1 cellular context compared by ENCODE assay signal in genomic region chr1:183027791-183028190, GRCh38.
TF ChIP-seq lines count a peak whose summit lies in the region.

No MANE protein-coding gene starts in this region.

TF ChIP-seq in HepG2, 621 proteins besides CTCF, POLR2A, EP300 and RAD21:
- TF ChIP-seq MYPOP (CRISPR knock-in tag; IDR thresholded peaks at IDR 0.05) (no peak), MTA1 (CRISPR knock-in tag; IDR thresholded peaks at IDR 0.05; ENCODE audit: borderline replicate concordance) (no peak), RBFOX2 (IDR thresholded peaks at IDR 0.05; ENCODE audit: low read depth, low read length) (0 out of 2 replicates have a peak, but pooled peaks have one; percentile 6)
